ENCODE assay signal across 1 cellular context in the genomic region with DNA sequence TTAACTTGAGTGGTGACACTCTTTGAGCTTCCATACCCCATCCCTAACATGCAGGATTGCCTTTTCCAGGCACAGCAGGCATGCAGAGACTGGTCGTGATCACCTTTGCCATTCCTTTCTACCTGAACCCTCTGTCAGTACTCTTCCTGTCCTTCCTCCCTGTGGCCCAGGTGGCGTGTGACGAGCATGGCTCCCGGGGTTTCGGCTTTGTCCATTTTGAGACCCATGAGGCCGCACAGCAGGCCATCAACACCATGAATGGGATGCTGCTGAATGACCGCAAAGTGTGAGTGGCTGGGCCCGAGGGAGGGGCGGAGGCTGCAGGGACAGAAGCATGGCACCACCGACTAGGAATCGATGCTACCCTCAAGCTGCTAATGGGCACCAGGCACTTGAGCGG.
TF ChIP-seq lines count a peak whose summit lies in the region.

No MANE protein-coding gene starts in this region.

TF ChIP-seq in HepG2, 621 proteins besides CTCF, POLR2A, EP300 and RAD21:
- TF ChIP-seq, protein P1, sequence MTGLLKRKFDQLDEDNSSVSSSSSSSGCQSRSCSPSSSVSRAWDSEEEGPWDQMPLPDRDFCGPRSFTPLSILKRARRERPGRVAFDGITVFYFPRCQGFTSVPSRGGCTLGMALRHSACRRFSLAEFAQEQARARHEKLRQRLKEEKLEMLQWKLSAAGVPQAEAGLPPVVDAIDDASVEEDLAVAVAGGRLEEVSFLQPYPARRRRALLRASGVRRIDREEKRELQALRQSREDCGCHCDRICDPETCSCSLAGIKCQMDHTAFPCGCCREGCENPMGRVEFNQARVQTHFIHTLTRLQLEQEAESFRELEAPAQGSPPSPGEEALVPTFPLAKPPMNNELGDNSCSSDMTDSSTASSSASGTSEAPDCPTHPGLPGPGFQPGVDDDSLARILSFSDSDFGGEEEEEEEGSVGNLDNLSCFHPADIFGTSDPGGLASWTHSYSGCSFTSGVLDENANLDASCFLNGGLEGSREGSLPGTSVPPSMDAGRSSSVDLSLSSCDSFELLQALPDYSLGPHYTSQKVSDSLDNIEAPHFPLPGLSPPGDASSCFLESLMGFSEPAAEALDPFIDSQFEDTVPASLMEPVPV (CRISPR knock-in tag; IDR thresholded peaks at IDR 0.05) = no peak
- TF ChIP-seq ZFX (CRISPR knock-in tag; IDR thresholded peaks at IDR 0.05; ENCODE audit: low read depth) (0 out of 2 replicates have a peak, but pooled peaks have one; percentile 11), MTA1 (CRISPR knock-in tag; IDR thresholded peaks at IDR 0.05; ENCODE audit: borderline replicate concordance) (peak; percentile 58; the same call in 1 of the 2 replicates), MIXL1 (CRISPR knock-in tag; IDR thresholded peaks at IDR 0.05) (no peak), AGO2 (optimal IDR thresholded peaks at IDR 0.05; ENCODE audit: low read depth, low read length) (peak; percentile 32), ZFP90 (CRISPR knock-in tag; IDR thresholded peaks at IDR 0.05; ENCODE audit: borderline replicate concordance) (no peak)
- TF ChIP-seq, protein P2, sequence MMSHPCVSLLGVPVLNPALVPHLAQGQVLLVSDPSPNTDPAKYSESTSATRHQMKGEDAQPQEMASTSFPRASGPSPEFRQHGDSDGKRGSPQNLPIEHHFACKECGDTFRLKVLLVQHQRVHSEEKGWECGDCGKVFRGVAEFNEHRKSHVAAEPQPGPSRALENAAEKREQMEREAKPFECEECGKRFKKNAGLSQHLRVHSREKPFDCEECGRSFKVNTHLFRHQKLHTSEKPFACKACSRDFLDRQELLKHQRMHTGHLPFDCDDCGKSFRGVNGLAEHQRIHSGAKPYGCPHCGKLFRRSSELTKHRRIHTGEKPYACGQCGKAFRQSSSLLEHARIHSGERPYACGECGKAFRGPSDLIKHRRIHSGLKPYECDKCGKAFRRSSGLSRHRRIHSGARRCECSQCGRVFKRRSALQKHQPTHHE (CRISPR knock-in tag; IDR thresholded peaks at IDR 0.05; ENCODE audit: borderline replicate concordance) = no peak
